Comparison of ENCODE assay signal across 25 cellular contexts in the genomic region with DNA sequence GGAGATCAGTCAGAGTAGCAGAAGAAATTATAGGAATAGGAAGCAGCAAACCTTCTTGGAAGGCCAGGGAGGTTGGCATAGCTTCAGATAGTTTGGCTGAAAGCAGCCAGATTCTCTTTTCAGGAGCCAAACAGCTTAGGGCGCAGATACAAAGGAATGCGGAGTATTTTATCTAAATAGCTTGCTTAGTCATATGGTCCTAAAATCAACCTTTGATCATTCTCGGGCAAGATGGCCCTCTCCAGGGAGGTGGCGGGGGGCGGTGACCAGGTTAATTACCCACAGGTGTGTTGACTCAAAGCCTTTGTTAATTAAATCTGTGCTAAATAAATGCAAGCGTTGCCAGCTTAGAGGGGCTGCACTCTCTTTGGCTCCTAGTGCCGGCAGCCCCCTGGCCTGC. TPM values are rescaled to one million over a fixed set of nuclear protein-coding genes. Genes with fewer than 3 reads are reported as not detected.
"Had no signal": no experiment of that assay in that cellular context is flagged by ENCODE, and none has a peak within 500 bp of the region (broad histone marks: within the 10 kb centered on the region; RNA-seq: fewer than 3 reads in every experiment).

No MANE protein-coding gene starts in this region.

- H3K27ac ChIP-seq: cardiac muscle cell, epithelial cell of prostate, gastroesophageal sphincter, sigmoid colon, WERI-Rb-1 had no signal

- H3K27ac Mint-ChIP-seq: activated CD8-positive, alpha-beta T cell treated with anti-CD3 and anti-CD28 coated beads, Interleukin-2, amount 10 ng/mL, durations not matched to agents 7 days and 5 days; activated T-helper 1 cell treated with anti-CD3 and anti-CD28 coated beads, Interleukin-12 subunit alpha, Interleukin-12 subunit beta, Interleukin-2, Interleukin-4 antibody, amounts not matched to agents 30 ng/mL and 10 ng/mL and 1 ng/mL, durations not matched to agents 14 hours and 24 hours and 36 hours had no signal

- ATAC-seq: activated CD8-positive, alpha-beta T cell treated with anti-CD3 and anti-CD28 coated beads, Interleukin-2, amount 10 ng/mL, durations not matched to agents 7 days and 5 days; gastroesophageal sphincter; left ventricle myocardium superior; stimulated activated naive CD8-positive, alpha-beta T cell treated with anti-CD3 and anti-CD28 coated beads, Interleukin-15, Interleukin-2, amounts not matched to agents 100 U/mL and 50 U/mL, for 24 hours had no signal

- H3K36me3 ChIP-seq: cardiac muscle cell, gastroesophageal sphincter, sigmoid colon, WERI-Rb-1 had no signal

- H3K9me3 Mint-ChIP-seq: activated T-helper 1 cell treated with anti-CD3 and anti-CD28 coated beads, Interleukin-12 subunit alpha, Interleukin-12 subunit beta, Interleukin-2, Interleukin-4 antibody, amounts not matched to agents 30 ng/mL and 10 ng/mL and 1 ng/mL, durations not matched to agents 14 hours and 24 hours and 36 hours; neural crest cell had no signal

- DNase-seq: activated CD4-positive, alpha-beta T cell treated with anti-CD3 and anti-CD28 coated beads for 48 hours; activated CD8-positive, alpha-beta memory T cell treated with anti-CD3 and anti-CD28 coated beads, Interleukin-2, amount 50 U/mL, for 48 hours; activated CD8-positive, alpha-beta T cell treated with anti-CD3 and anti-CD28 coated beads, Interleukin-2, amount 10 ng/mL, durations not matched to agents 7 days and 5 days; activated naive CD4-positive, alpha-beta T cell treated with Interleukin-2 at 50 U/mL for 16 hours; effector CD8-positive, alpha-beta T cell; hypothalamus; kidney; left ventricle myocardium superior; mesenchymal stem cell; sigmoid colon; stimulated activated CD4-positive, alpha-beta T cell treated with anti-CD3 and anti-CD28 coated beads, Interleukin-4, amount 100 ng/mL, for 1 hour; stimulated activated CD8-positive, alpha-beta memory T cell treated with anti-CD3 and anti-CD28 coated beads, Interleukin-4, amount 100 ng/mL, for 48 hours; stimulated activated naive CD8-positive, alpha-beta T cell treated with anti-CD3 and anti-CD28 coated beads, Interleukin-15, Interleukin-2, amounts not matched to agents 100 U/mL and 50 U/mL, for 24 hours; T-helper 1 cell; WERI-Rb-1 had no signal

- H3K9me3 ChIP-seq: gastroesophageal sphincter, sigmoid colon had no signal

- H3K4me1 Mint-ChIP-seq: neural crest cell had no signal

- H3K27me3 ChIP-seq: cardiac muscle cell had no signal

- H3K4me3 ChIP-seq: cardiac muscle cell, gastroesophageal sphincter, sigmoid colon had no signal

- H3K4me1 ChIP-seq: gastroesophageal sphincter, sigmoid colon had no signal

- H3K4me3 Mint-ChIP-seq: activated CD8-positive, alpha-beta T cell treated with anti-CD3 and anti-CD28 coated beads, Interleukin-2, amount 10 ng/mL, durations not matched to agents 7 days and 5 days; activated T-helper 1 cell treated with anti-CD3 and anti-CD28 coated beads, Interleukin-12 subunit alpha, Interleukin-12 subunit beta, Interleukin-2, Interleukin-4 antibody, amounts not matched to agents 30 ng/mL and 10 ng/mL and 1 ng/mL, durations not matched to agents 14 hours and 24 hours and 36 hours; neural crest cell had no signal

RNA-seq across cellular contexts. Expression of a gene that starts 12.5 kb away (rescaled TPM):
- total RNA-seq: activated T-helper 1 cell treated with anti-CD3 and anti-CD28 coated beads, Interleukin-12 subunit alpha, Interleukin-12 subunit beta, Interleukin-2, Interleukin-4 antibody, amounts not matched to agents 30 ng/mL and 10 ng/mL and 1 ng/mL, durations not matched to agents 14 hours and 24 hours and 36 hours; astrocyte; cardiac muscle cell; gastroesophageal sphincter; neural crest cell; osteocyte; pulmonary artery endothelial cell; sigmoid colon; temporal lobe had no signal

RNA-seq across cellular contexts. Expression of a gene that starts 19.4 kb away (rescaled TPM):
- total RNA-seq: activated CD8-positive, alpha-beta T cell treated with anti-CD3 and anti-CD28 coated beads, Interleukin-2, amount 10 ng/mL, durations not matched to agents 7 days and 5 days; activated T-helper 1 cell treated with anti-CD3 and anti-CD28 coated beads, Interleukin-12 subunit alpha, Interleukin-12 subunit beta, Interleukin-2, Interleukin-4 antibody, amounts not matched to agents 30 ng/mL and 10 ng/mL and 1 ng/mL, durations not matched to agents 14 hours and 24 hours and 36 hours; astrocyte; cardiac muscle cell; neural crest cell; osteocyte; pulmonary artery endothelial cell; urinary bladder had no signal

RNA-seq across cellular contexts. Expression of a gene that starts 43.2 kb away (rescaled TPM):
- total RNA-seq: astrocyte, cardiac muscle cell, gastroesophageal sphincter, left ventricle myocardium superior, neural crest cell, osteocyte, pulmonary artery endothelial cell, sigmoid colon, temporal lobe, urinary bladder had no signal

RNA-seq across cellular contexts. Expression of a gene that starts 53.9 kb away (rescaled TPM):
- total RNA-seq: activated CD8-positive, alpha-beta T cell treated with anti-CD3 and anti-CD28 coated beads, Interleukin-2, amount 10 ng/mL, durations not matched to agents 7 days and 5 days; activated T-helper 1 cell treated with anti-CD3 and anti-CD28 coated beads, Interleukin-12 subunit alpha, Interleukin-12 subunit beta, Interleukin-2, Interleukin-4 antibody, amounts not matched to agents 30 ng/mL and 10 ng/mL and 1 ng/mL, durations not matched to agents 14 hours and 24 hours and 36 hours; astrocyte; gastroesophageal sphincter; left ventricle myocardium superior; neural crest cell; osteocyte; pulmonary artery endothelial cell; sigmoid colon; temporal lobe; urinary bladder had no signal
